23 cellular contexts compared by ENCODE assay signal in the genomic region with DNA sequence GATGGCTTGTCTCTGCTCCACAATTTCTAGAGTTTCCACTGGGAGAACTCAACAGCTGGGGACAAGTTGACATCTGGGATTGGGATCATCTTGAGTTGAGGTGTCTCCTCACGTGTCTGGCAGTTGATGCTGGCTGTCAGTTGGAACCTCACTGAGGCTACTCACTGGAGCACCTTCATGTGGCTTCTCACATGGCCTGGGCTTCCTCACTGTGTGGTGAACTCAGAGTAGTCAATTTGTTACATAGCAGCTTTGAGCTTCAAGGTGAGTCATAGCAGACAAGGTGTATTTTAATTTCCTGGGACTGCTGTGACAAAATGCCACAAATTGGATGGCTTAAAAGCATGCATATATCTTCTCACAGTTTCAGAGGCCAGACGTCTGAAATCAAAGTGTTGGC. TPM values are rescaled to one million over a fixed set of nuclear protein-coding genes. Genes with fewer than 3 reads are reported as not detected.
DNase-seq lines count a peak whose midpoint lies in the region; ATAC-seq lines count a peak whose summit lies in the region.
"Had no signal": no experiment of that assay in that cellular context is flagged by ENCODE, and none has a peak within 500 bp of the region (broad histone marks: within the 10 kb centered on the region; RNA-seq: fewer than 3 reads in every experiment).

No MANE protein-coding gene starts in this region.

- peak; percentile 4 for DNase-seq in activated naive CD4-positive, alpha-beta T cell treated with anti-CD3 and anti-CD28 coated beads for 36 hours
- DNase-seq in activated naive CD4-positive, alpha-beta T cell treated with Interleukin-2 at 50 U/mL for 16 hours = no peak
- DNase-seq in HT1080 (ENCODE audit: low read depth) (peak; percentile 11), SW480 (ENCODE audit: low spot score) (peak; percentile 24), kidney tubule cell (ENCODE audit: low spot score) (peak; percentile 64), DMS 273 treated with DMSO at 0.1 percent for 48 hours (lab: John Stamatoyannopoulos, UW) (no peak)
- DNase-seq: AML-193; CD4-positive, alpha-beta T cell; GF-D8; GM23248; H7; KBM-7; MG63; NCI-H2029; NCI-H446; NCI-H524 treated with DMSO at 0.1 percent for 48 hours; NCI-H774; SHP77 had no signal

- CTCF ChIA-PET in activated naive CD4-positive, alpha-beta T cell treated with anti-CD3 and anti-CD28 coated beads for 36 hours (lab: Charles Lee) = no interaction called here

- no peaks in the 10 kb centered on the region for H3K36me3 Mint-ChIP-seq in activated naive CD4-positive, alpha-beta T cell treated with anti-CD3 and anti-CD28 coated beads for 36 hours (ENCODE audit: low read depth)

- intact Hi-C loops in activated naive CD4-positive, alpha-beta T cell treated with anti-CD3 and anti-CD28 coated beads for 36 hours (cut with micrococcal nuclease) = no loop called here

- ATAC-seq in GM18867 (IDR thresholded peaks at IDR 0.05; ENCODE audit: unreplicated experiment) = no peak
- no peak for ATAC-seq in GM19452 (IDR thresholded peaks at IDR 0.05; ENCODE audit: unreplicated experiment)
- ATAC-seq: A549, Panc1 had no signal

- no peaks in the 10 kb centered on the region for H3K4me1 Mint-ChIP-seq in activated naive CD4-positive, alpha-beta T cell treated with anti-CD3 and anti-CD28 coated beads for 36 hours (ENCODE audit: low read depth)

- H3K9me3 Mint-ChIP-seq in activated naive CD4-positive, alpha-beta T cell treated with anti-CD3 and anti-CD28 coated beads for 36 hours = peaks cover under 1% of the 10 kb centered on the region
- H3K9me3 Mint-ChIP-seq: CD4-positive, alpha-beta T cell had no signal

- no peak overlapping the region for H3K4me3 Mint-ChIP-seq in activated naive CD4-positive, alpha-beta T cell treated with anti-CD3 and anti-CD28 coated beads for 36 hours
- H3K4me3 Mint-ChIP-seq: CD4-positive, alpha-beta T cell had no signal

- H3K27ac Mint-ChIP-seq in activated naive CD4-positive, alpha-beta T cell treated with anti-CD3 and anti-CD28 coated beads for 36 hours = no peak overlapping the region
- H3K27ac Mint-ChIP-seq: CD4-positive, alpha-beta T cell had no signal

- H3K27me3 Mint-ChIP-seq in activated naive CD4-positive, alpha-beta T cell treated with anti-CD3 and anti-CD28 coated beads for 36 hours (ENCODE audit: low read depth) = peaks cover 9% of the 10 kb centered on the region

RNA-seq across cellular contexts. Expression of a gene that starts 44.0 kb away (rescaled TPM):
- total RNA-seq in activated naive CD4-positive, alpha-beta T cell treated with anti-CD3 and anti-CD28 coated beads for 36 hours = not detected
- total RNA-seq in HT1080 (2014; rRNA removed; shearing (Covaris generic)) = 8.5 and 16.0 TPM in 2 replicates
- polyA plus RNA-seq in HT1080 (2015; cell fraction: cytosol; rRNA removed) = 18.2 and 20.3 TPM in 2 replicates
- polyA plus RNA-seq in HT1080 (2015; cell fraction: nucleus; rRNA removed) = 22.7 and 26.4 TPM in 2 replicates
- total RNA-seq: CD4-positive, alpha-beta T cell; SK-MEL-5 had no signal
- polyA plus RNA-seq: A549 had no signal

Comparison
In these comparisons a context has a peak if more than half of its experiments do, and no peak if none do; other contexts are left out.
1. DNase-seq: peak in activated naive CD4-positive, alpha-beta T cell treated with anti-CD3 and anti-CD28 coated beads for 36 hours (single experiment), HT1080 (single experiment), SW480 (single experiment) and kidney tubule cell (single experiment); none in activated naive CD4-positive, alpha-beta T cell treated with Interleukin-2 at 50 U/mL for 16 hours (single experiment) and DMS 273 treated with DMSO at 0.1 percent for 48 hours (single experiment).